ENCODE assay signal across 2 cellular contexts in the genomic region with DNA sequence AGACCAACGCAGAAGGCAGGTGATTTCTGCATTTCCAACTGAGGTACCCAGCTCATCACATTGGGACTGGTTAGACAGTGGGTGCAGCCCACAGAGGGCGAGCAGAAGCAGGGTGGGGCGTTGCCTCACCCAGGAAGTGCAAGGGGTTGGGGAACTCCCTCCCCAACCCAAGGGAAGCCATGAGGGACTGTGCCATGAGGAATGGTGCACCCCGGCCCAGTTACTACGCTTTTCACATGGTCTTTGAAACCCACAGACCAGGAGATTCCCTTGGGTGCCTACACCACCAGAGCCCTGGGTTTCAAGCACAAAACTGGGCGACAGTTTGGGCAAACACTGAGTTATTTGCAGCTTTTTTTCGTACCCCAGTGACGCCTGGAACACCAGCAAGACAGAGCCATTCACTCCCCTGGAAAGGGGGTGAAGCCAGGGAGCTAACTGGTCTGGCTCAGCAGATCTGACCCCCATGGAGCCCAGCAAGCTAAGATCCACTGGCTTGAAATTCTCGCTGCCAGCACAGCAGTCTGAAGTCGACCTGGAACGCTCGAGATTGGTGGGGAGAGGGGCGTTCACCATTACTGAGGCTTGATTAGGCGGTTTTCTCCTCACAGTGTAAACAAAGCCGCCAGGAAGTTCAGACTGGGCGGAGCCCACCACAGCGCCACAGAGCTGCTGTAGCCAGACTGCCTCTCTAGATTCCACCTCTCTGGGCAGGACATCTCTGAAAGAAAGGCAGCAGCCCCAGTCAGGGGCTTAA.
TF ChIP-seq lines count a peak whose summit lies in the region.
"Not testable (repeated sequence)": the region's sequence is repeated elsewhere in the genome, so short reads cannot be mapped to it uniquely, and the experiment has no call there.

No MANE protein-coding gene starts in this region.

TF ChIP-seq in K562, 482 proteins besides CTCF, POLR2A, EP300 and RAD21 (continues in another document):
- TF ChIP-seq, protein P1, sequence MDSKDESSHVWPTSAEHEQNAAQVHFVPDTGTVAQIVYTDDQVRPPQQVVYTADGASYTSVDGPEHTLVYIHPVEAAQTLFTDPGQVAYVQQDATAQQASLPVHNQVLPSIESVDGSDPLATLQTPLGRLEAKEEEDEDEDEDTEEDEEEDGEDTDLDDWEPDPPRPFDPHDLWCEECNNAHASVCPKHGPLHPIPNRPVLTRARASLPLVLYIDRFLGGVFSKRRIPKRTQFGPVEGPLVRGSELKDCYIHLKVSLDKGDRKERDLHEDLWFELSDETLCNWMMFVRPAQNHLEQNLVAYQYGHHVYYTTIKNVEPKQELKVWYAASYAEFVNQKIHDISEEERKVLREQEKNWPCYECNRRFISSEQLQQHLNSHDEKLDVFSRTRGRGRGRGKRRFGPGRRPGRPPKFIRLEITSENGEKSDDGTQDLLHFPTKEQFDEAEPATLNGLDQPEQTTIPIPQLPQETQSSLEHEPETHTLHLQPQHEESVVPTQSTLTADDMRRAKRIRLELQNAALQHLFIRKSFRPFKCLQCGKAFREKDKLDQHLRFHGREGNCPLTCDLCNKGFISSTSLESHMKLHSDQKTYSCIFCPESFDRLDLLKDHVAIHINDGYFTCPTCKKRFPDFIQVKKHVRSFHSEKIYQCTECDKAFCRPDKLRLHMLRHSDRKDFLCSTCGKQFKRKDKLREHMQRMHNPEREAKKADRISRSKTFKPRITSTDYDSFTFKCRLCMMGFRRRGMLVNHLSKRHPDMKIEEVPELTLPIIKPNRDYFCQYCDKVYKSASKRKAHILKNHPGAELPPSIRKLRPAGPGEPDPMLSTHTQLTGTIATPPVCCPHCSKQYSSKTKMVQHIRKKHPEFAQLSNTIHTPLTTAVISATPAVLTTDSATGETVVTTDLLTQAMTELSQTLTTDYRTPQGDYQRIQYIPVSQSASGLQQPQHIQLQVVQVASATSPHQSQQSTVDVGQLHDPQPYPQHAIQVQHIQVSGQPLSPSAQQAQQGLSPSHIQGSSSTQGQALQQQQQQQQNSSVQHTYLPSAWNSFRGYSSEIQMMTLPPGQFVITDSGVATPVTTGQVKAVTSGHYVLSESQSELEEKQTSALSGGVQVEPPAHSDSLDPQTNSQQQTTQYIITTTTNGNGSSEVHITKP (IDR thresholded peaks at IDR 0.05; ENCODE audit: partially characterized antibody), result peak; percentile 85
- TF ChIP-seq SMAD4 (CRISPR knock-in tag; conservative IDR thresholded peaks at IDR 0.05), result peak; percentile 80
- TF ChIP-seq ARID1B (IDR thresholded peaks at IDR 0.05), result 0 out of 2 replicates have a peak, but pooled peaks have one; percentile 56
- peak; percentile 44; the same call in 1 of the 2 replicates for TF ChIP-seq ATF7 (IDR thresholded peaks at IDR 0.05)
- TF ChIP-seq CXXC5 (CRISPR knock-in tag; IDR thresholded peaks at IDR 0.05), result 0 out of 2 replicates have a peak, but pooled peaks have one; percentile 26
- TF ChIP-seq, protein P2, sequence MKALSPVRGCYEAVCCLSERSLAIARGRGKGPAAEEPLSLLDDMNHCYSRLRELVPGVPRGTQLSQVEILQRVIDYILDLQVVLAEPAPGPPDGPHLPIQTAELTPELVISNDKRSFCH (CRISPR knock-in tag; IDR thresholded peaks at IDR 0.05), result not testable (repeated sequence)
- TF ChIP-seq, protein P2 (tag; IDR thresholded peaks at IDR 0.05), result 0 out of 2 replicates have a peak, but pooled peaks have one; percentile 31
- TF ChIP-seq FOXK2 (conservative IDR thresholded peaks at IDR 0.05 in 1 of 2, IDR thresholded peaks at IDR 0.05 in 1 of 2; ENCODE audit: low read depth in 2 of 2), result peak; percentile 78 to 84
- TF ChIP-seq TEAD4 (IDR thresholded peaks at IDR 0.05; ENCODE audit: low read length), result peak; percentile 40; the same call in 1 of the 2 replicates
- not testable (repeated sequence) for TF ChIP-seq TEAD4 (CRISPR knock-in tag; IDR thresholded peaks at IDR 0.05; ENCODE audit: borderline replicate concordance)
- TF ChIP-seq, protein P3, sequence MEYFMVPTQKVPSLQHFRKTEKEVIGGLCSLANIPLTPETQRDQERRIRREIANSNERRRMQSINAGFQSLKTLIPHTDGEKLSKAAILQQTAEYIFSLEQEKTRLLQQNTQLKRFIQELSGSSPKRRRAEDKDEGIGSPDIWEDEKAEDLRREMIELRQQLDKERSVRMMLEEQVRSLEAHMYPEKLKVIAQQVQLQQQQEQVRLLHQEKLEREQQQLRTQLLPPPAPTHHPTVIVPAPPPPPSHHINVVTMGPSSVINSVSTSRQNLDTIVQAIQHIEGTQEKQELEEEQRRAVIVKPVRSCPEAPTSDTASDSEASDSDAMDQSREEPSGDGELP (CRISPR knock-in tag; IDR thresholded peaks at IDR 0.05; ENCODE audit: borderline replicate concordance), result 0 out of 2 replicates have a peak, but pooled peaks have one; percentile 15
- peak; percentile 89 to 96 for TF ChIP-seq FOXA3 (CRISPR knock-in tag; conservative IDR thresholded peaks at IDR 0.05 in 1 of 2, IDR thresholded peaks at IDR 0.05 in 1 of 2)
- peak in 1 of 3 experiments; percentile 12 for TF ChIP-seq YY1 (IDR thresholded peaks at IDR 0.05; ENCODE audit: borderline replicate concordance in 1 of 3, control insufficient read depth in 1 of 3, extremely low read depth in 1 of 3, insufficient read depth in 3 of 3, insufficient read length in 1 of 3, insufficient replicate concordance in 2 of 3, low read depth in 1 of 3, low read length in 2 of 3)
- peak; percentile 70 for TF ChIP-seq TAL1 (IDR thresholded peaks at IDR 0.05)

TF ChIP-seq in HepG2, 621 proteins besides CTCF, POLR2A, EP300 and RAD21 (continued from another document):
- peak; percentile 37; the same call in 1 of the 2 replicates for TF ChIP-seq ZNF687 (CRISPR knock-in tag; IDR thresholded peaks at IDR 0.05)
- 0 out of 2 replicates have a peak, but pooled peaks have one; percentile 53 for TF ChIP-seq THAP9 (CRISPR knock-in tag; IDR thresholded peaks at IDR 0.05; ENCODE audit: borderline replicate concordance)
- not testable (repeated sequence) for TF ChIP-seq FOXA1 (IDR thresholded peaks at IDR 0.05)
- TF ChIP-seq FOXA1 (CRISPR knock-in tag; IDR thresholded peaks at IDR 0.05), result peak; percentile 78
- peak; percentile 57 for TF ChIP-seq FOXA3 (CRISPR knock-in tag; IDR thresholded peaks at IDR 0.05)
- TF ChIP-seq, protein P4, sequence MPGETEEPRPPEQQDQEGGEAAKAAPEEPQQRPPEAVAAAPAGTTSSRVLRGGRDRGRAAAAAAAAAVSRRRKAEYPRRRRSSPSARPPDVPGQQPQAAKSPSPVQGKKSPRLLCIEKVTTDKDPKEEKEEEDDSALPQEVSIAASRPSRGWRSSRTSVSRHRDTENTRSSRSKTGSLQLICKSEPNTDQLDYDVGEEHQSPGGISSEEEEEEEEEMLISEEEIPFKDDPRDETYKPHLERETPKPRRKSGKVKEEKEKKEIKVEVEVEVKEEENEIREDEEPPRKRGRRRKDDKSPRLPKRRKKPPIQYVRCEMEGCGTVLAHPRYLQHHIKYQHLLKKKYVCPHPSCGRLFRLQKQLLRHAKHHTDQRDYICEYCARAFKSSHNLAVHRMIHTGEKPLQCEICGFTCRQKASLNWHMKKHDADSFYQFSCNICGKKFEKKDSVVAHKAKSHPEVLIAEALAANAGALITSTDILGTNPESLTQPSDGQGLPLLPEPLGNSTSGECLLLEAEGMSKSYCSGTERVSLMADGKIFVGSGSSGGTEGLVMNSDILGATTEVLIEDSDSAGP (CRISPR knock-in tag; IDR thresholded peaks at IDR 0.05; ENCODE audit: borderline replicate concordance), result peak; percentile 29; the same call in 1 of the 2 replicates
- TF ChIP-seq ZMYM4 (CRISPR knock-in tag; IDR thresholded peaks at IDR 0.05), result 0 out of 2 replicates have a peak, but pooled peaks have one; percentile 22
TF ChIP-seq in HepG2: peak in this region for 7; not testable (repeated sequence) for 614.
